23 cellular contexts compared by ENCODE assay signal in genomic region chr15:88262064-88262463, GRCh38. TPM values are rescaled to one million over a fixed set of nuclear protein-coding genes. Genes with fewer than 3 reads are reported as not detected.
DNase-seq lines count a peak whose midpoint lies in the region; ATAC-seq and TF ChIP-seq lines count a peak whose summit lies in the region.
"Had no signal": no experiment of that assay in that cellular context is flagged by ENCODE, and none has a peak within 500 bp of the region (broad histone marks: within the 10 kb centered on the region; RNA-seq: fewer than 3 reads in every experiment).

No MANE protein-coding gene starts in this region.

- no peak overlapping the region for H4K8ac ChIP-seq in neuronal stem cell (ENCODE audit: low read depth, low read length)

- no peak for ATAC-seq in activated CD4-positive, CD25-positive, alpha-beta regulatory T cell treated with anti-CD3 and anti-CD28 coated beads, Interleukin-2, amount 50 U/mL, for 24 hours
- ATAC-seq: Panc1, Right ventricle myocardium inferior had no signal

- H3K4me3 Mint-ChIP-seq in endodermal cell: no peak overlapping the region
- H3K4me3 Mint-ChIP-seq: CD8-positive, alpha-beta memory T cell had no signal

- no peak overlapping the region for H3K14ac ChIP-seq in neuronal stem cell (ENCODE audit: low read length)

- H3K27ac Mint-ChIP-seq in endodermal cell: no peak overlapping the region

- H3K4me3 ChIP-seq in endodermal cell (ENCODE audit: low read length) (no peak overlapping the region), neuronal stem cell (ENCODE audit: low read length in 2 of 2) (no peak overlapping the region), breast epithelium (no peak overlapping the region)
- H3K4me3 ChIP-seq: SJSA1 had no signal

- H3K36me3 Mint-ChIP-seq in endodermal cell (ENCODE audit: low read depth): no peaks in the 10 kb centered on the region
- H3K36me3 Mint-ChIP-seq: CD8-positive, alpha-beta memory T cell had no signal

- peaks cover 6% of the 10 kb centered on the region for H3K4me1 Mint-ChIP-seq in endodermal cell

- DNase-seq in Daoy (ENCODE audit: low read depth): peak; percentile 28
- DNase-seq in M059J (ENCODE audit: low read depth): peak; percentile 68
- DNase-seq in endodermal cell: peak; percentile 55
- no peak for DNase-seq in neuronal stem cell (ENCODE audit: low spot score)
- no peak for DNase-seq in breast epithelium (ENCODE audit: low spot score in 2 of 2)
- DNase-seq in HK-2 (ENCODE audit: unreplicated experiment): no peak
- DNase-seq: 8988T; AML-193; C1 segment of cervical spinal cord; Calu3; CD8-positive, alpha-beta memory T cell; DMS153; IMR-90; NCI-H1694; NCI-H2081 treated with DMSO at 0.1 percent for 48 hours; NCI-H2171 treated with DMSO at 0.1 percent for 48 hours; NCI-H524 treated with DMSO at 0.1 percent for 48 hours; NCI-H82 had no signal

- WGBS in endodermal cell (ENCODE audit: insufficient coverage in 1 of 2, insufficient read length in 1 of 2), 2 experiments: 72 to 74% methylated on average over 2 to 5 of the region's 5 CpGs
- no CpG with 5 or more reads among the region's 5 CpGs for WGBS in neuronal stem cell (ENCODE audit: extremely low coverage in 2 of 2, insufficient read length in 2 of 2, insufficient replicate concordance in 1 of 2), 2 donors

- no peaks in the 10 kb centered on the region for H3K9me3 Mint-ChIP-seq in endodermal cell
- H3K9me3 Mint-ChIP-seq: CD8-positive, alpha-beta memory T cell had no signal

- H3K4me1 ChIP-seq in endodermal cell (ENCODE audit: control insufficient read depth, insufficient read depth, low read length) (no peaks in the 10 kb centered on the region), neuronal stem cell (ENCODE audit: control insufficient read depth in 2 of 2, insufficient read depth in 1 of 2, low read depth in 1 of 2, low read length in 2 of 2) (peaks cover 0 to 2% of the 10 kb centered on the region in 2 donors), breast epithelium (peaks cover 0 to 4% of the 10 kb centered on the region in 2 donors)
- H3K4me1 ChIP-seq: SJSA1 had no signal

- H3K23ac ChIP-seq in neuronal stem cell (ENCODE audit: low read depth, low read length, poor library complexity): no peak overlapping the region

- no peak overlapping the region for H2AK5ac ChIP-seq in neuronal stem cell (ENCODE audit: low read depth, low read length)

- H3K9ac ChIP-seq in endodermal cell (ENCODE audit: extremely low read depth, low read length, poor library complexity, severe bottlenecking): no peak overlapping the region
- H3K9ac ChIP-seq in neuronal stem cell (ENCODE audit: low read depth, low read length, poor library complexity): no peak overlapping the region
- H3K9ac ChIP-seq: KMS-11 had no signal

- no peak overlapping the region for H2BK120ac ChIP-seq in neuronal stem cell (ENCODE audit: low read depth, low read length)

- peaks cover 95% of the 10 kb centered on the region for H3K27me3 Mint-ChIP-seq in endodermal cell (ENCODE audit: insufficient read depth)

- no peak overlapping the region for H2AFZ ChIP-seq in neuronal stem cell (ENCODE audit: low read length)

- H4K91ac ChIP-seq in neuronal stem cell (ENCODE audit: low read depth, low read length, poor library complexity): peak overlapping the region; percentile 58

- peak overlapping the region; percentile 42 for H2BK5ac ChIP-seq in neuronal stem cell (ENCODE audit: low read length)

- H3K9me3 ChIP-seq in endodermal cell (ENCODE audit: control insufficient read depth, low read length): no peaks in the 10 kb centered on the region
- no peaks in the 10 kb centered on the region for H3K9me3 ChIP-seq in neuronal stem cell (replicated peaks in 1 of 2; ENCODE audit: control insufficient read depth in 2 of 2, insufficient read depth in 1 of 2, low read depth in 1 of 2, low read length in 2 of 2)
- H3K9me3 ChIP-seq in breast epithelium: no peaks in the 10 kb centered on the region
- H3K9me3 ChIP-seq: SJSA1 had no signal

- intact Hi-C loops in breast epithelium (cut with DNase I; ENCODE audit: low total_unique reads): no loop called here

- no peak for TF ChIP-seq CTCF in endodermal cell (conservative IDR thresholded peaks at IDR 0.05)
- no peak for TF ChIP-seq CTCF in breast epithelium (IDR thresholded peaks at IDR 0.05)

- H3K36me3 ChIP-seq in endodermal cell (ENCODE audit: control insufficient read depth, insufficient read depth, low read length): no peaks in the 10 kb centered on the region
- H3K36me3 ChIP-seq in neuronal stem cell (replicated peaks in 1 of 2; ENCODE audit: control insufficient read depth in 2 of 2, insufficient read depth in 2 of 2, low read length in 2 of 2): no peaks in the 10 kb centered on the region
- no peaks in the 10 kb centered on the region for H3K36me3 ChIP-seq in breast epithelium
- H3K36me3 ChIP-seq: SJSA1 had no signal

- H2BK12ac ChIP-seq in neuronal stem cell (ENCODE audit: low read length): no peak overlapping the region

- H3K18ac ChIP-seq in neuronal stem cell (ENCODE audit: low read length): peak overlapping the region; percentile 30

- no peak overlapping the region for H3K4me2 ChIP-seq in neuronal stem cell (ENCODE audit: insufficient read depth, low read length, poor library complexity, severe bottlenecking)
- H3K4me2 ChIP-seq: KMS-11 had no signal

- H3K27ac ChIP-seq in endodermal cell (ENCODE audit: low read depth, low read length): no peak overlapping the region
- no peak overlapping the region for H3K27ac ChIP-seq in neuronal stem cell (replicated peaks; ENCODE audit: low read length)
- no peak overlapping the region for H3K27ac ChIP-seq in breast epithelium
- H3K27ac ChIP-seq: KMS-11, SJSA1 had no signal

- no peaks in the 10 kb centered on the region for H3K79me1 ChIP-seq in neuronal stem cell (ENCODE audit: low read depth, low read length)

- H3K27me3 ChIP-seq in endodermal cell (ENCODE audit: control insufficient read depth, insufficient read depth, low read length, poor library complexity, severe bottlenecking) (peaks cover 90% of the 10 kb centered on the region), neuronal stem cell (ENCODE audit: control insufficient read depth in 3 of 3, insufficient read depth in 3 of 3, low read depth in 1 of 3, low read length in 3 of 3) (peaks cover 0 to 49% (median 0%) of the 10 kb centered on the region in 3 experiments), breast epithelium (peaks cover 0 to 6% of the 10 kb centered on the region in 2 donors)

- H3K4ac ChIP-seq in neuronal stem cell (ENCODE audit: low read length): no peak overlapping the region

- H2BK15ac ChIP-seq in neuronal stem cell (ENCODE audit: low read length): peak overlapping the region; percentile 35

- no peak for TF ChIP-seq POLR2A in breast epithelium (IDR thresholded peaks at IDR 0.05)

RNA-seq across cellular contexts. Expression of gene NTRK3, which starts 5.5 kb away (rescaled TPM):
- total RNA-seq in Daoy (2014; rRNA removed; shearing (Covaris generic)): 0.39 and 0.80 TPM in 2 replicates
- total RNA-seq in M059J (2014; rRNA removed; shearing (Covaris generic)): 0.86 and 1.4 TPM in 2 replicates
- total RNA-seq in endodermal cell (under 1 TPM; 0.11 to 0.86 TPM), breast epithelium (10 to 100 TPM in 2 of 3 donors, 1 to 10 TPM in 1; 1.9 to 23.6 (median 13.8) TPM)
- 8.6 TPM for polyA plus RNA-seq in endodermal cell (2013, experiment 1 of 2)
- 8.7 TPM for polyA plus RNA-seq in endodermal cell (2013, experiment 2 of 2)
- polyA plus RNA-seq in neuronal stem cell (2013, experiment 1 of 2): 7.7 TPM
- 7.6 TPM for polyA plus RNA-seq in neuronal stem cell (2013, experiment 2 of 2)
- total RNA-seq: Calu3, SJSA1 had no signal
- polyA plus RNA-seq: CD8-positive, alpha-beta memory T cell had no signal

Comparison
In these comparisons a context has a peak if more than half of its experiments do, and no peak if none do; other contexts are left out.
1. DNase-seq: peak in Daoy (single experiment), M059J (single experiment) and endodermal cell (single experiment); none in neuronal stem cell (single experiment), breast epithelium (0 of 2) and HK-2 (single experiment).